ENCODE assay signal across 23 cellular contexts in the genomic region with DNA sequence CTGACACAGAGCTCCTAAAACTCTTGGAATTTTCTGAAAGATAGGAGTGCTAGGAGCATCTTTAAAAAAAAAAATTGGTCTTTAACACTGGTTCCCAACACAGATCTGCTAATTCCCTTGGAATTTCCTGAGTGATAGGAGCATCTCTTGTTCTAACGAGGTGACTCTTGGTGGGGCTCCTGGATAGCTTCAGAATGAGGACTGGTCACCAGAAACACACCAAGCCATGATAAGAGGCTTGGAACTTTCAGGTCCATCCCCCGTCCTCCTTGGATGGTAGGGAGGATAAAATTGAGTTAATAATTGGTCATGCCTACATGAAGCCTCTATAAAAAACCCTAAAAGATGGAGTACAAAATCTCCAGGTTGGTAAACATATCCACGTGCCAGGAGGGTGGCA.
DNase-seq lines count a peak whose midpoint lies in the region; FAIRE-seq and TF ChIP-seq lines count a peak whose summit lies in the region.
"Had no signal": no experiment of that assay in that cellular context is flagged by ENCODE, and none has a peak within 500 bp of the region (broad histone marks: within the 10 kb centered on the region; RNA-seq: fewer than 3 reads in every experiment).

No MANE protein-coding gene starts in this region.

- no peak overlapping the region for H3K4me3 ChIP-seq in coronary artery
- H3K4me3 ChIP-seq: BLaER1 had no signal

- no peak for TF ChIP-seq POLR2A in GM12891 (IDR thresholded peaks at IDR 0.05; ENCODE audit: low read depth, low read length)

- FAIRE-seq in GM12891 (lab: Jason Lieb, UNC) = no peak
- FAIRE-seq: A204.1, G401.6, GM12892, GM18507 had no signal

- DNase-seq in coronary artery (ENCODE audit: low spot score) (peak; percentile 36), islet precursor cell (peak; percentile 43), GM12891 (ENCODE audit: insufficient read length, low spot score) (no peak), DMS153 treated with DMSO at 0.1 percent for 48 hours (lab: John Stamatoyannopoulos, UW; ENCODE audit: unreplicated experiment) (no peak), DMS 273 (lab: John Stamatoyannopoulos, UW; ENCODE audit: unreplicated experiment) (no peak)
- DNase-seq: 8988T; ACHN; BE2C; C1 segment of cervical spinal cord; CD4-positive, alpha-beta memory T cell; CD4-positive, CD25-positive, alpha-beta regulatory T cell; CD8-positive, alpha-beta memory T cell; COR-L47; DMS53; DMS79; DND-41; EL; GF-D8 had no signal

- TF ChIP-seq CTCF in coronary artery (IDR thresholded peaks at IDR 0.05) = no peak

- no peak overlapping the region for H3K27ac ChIP-seq in coronary artery
- H3K27ac ChIP-seq: BLaER1 had no signal

TF ChIP-seq in GM12891, 5 proteins besides CTCF, POLR2A, EP300 and RAD21:
- TF ChIP-seq POU2F2 (IDR thresholded peaks at IDR 0.05; ENCODE audit: low read depth, low read length) (no peak), PAX5 (IDR thresholded peaks at IDR 0.05; ENCODE audit: insufficient read depth, low read length, severe bottlenecking) (no peak), POLR2AphosphoS5 (IDR thresholded peaks at IDR 0.05; ENCODE audit: low read depth, low read length) (no peak), TAF1 (IDR thresholded peaks at IDR 0.05; ENCODE audit: low read depth, low read length) (no peak), SPI1 (IDR thresholded peaks at IDR 0.05; ENCODE audit: low read depth, low read length) (no peak)

Comparison
In these comparisons a context has a peak if more than half of its experiments do, and no peak if none do; other contexts are left out.
1. DNase-seq: peak in coronary artery (single experiment) and islet precursor cell (single experiment); none in GM12891 (single experiment), DMS153 treated with DMSO at 0.1 percent for 48 hours (single experiment) and DMS 273 (single experiment).